ENCODE assay signal across 8 cellular contexts in the genomic region with DNA sequence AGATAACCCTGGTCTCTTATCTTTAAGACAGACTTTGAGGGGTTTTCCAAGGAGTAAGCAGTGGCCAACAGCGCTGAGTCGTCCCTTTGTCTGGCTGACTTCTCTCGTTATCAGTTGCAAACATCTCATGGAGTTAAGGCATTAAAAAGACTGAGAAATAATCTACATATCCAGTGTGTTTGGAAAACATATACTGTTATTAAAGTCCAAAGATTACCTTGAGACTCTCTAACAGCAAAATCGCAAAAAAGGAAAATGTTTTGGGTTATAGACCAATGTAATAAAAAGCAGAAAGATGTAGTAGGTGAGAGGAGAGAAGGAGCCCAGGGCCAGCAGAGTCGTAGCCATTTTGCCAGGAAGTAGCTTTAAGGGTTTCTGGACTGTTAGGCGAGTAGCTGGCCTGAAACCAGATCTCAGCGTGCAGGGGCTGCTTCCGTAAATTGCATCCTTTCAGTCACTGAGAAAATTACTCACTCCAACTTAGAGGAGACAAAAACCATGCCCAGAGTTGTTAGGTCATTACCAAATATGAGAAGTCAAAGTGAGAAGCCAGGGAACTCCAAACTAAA. TPM values are rescaled to one million over a fixed set of nuclear protein-coding genes. Genes with fewer than 3 reads are reported as not detected.
DNase-seq lines count a peak whose midpoint lies in the region; ATAC-seq, FAIRE-seq and TF ChIP-seq lines count a peak whose summit lies in the region.

No MANE protein-coding gene starts in this region.

- H3K36me3 ChIP-seq in HUES64 (ENCODE audit: insufficient read depth, low read length) (no peaks in the 10 kb centered on the region), brain microvascular endothelial cell (replicated peaks) (no peaks in the 10 kb centered on the region), small intestine (ENCODE audit: control insufficient read depth in 2 of 2, insufficient read depth in 2 of 2, low read length in 2 of 2) (no peaks in the 10 kb centered on the region)

- WGBS in HUES64 = 79% methylated on average over 7 of the region's 8 CpGs
- 40 to 47% (median 41%) methylated on average over 8 of the region's 8 CpGs for WGBS in small intestine, 3 donors

- H3K9me3 ChIP-seq in HUES64 (ENCODE audit: insufficient read depth, low read depth, low read length) (no peaks in the 10 kb centered on the region; the same call in 1 of the 2 replicates), small intestine (ENCODE audit: control insufficient read depth, low read depth) (no peaks in the 10 kb centered on the region)

- no peak for FAIRE-seq in small intestine (lab: Jason Lieb, UNC)

- H3K4me1 ChIP-seq in HUES64 (ENCODE audit: insufficient read depth, low read length) (peaks cover 12% of the 10 kb centered on the region; the same call in 1 of the 2 replicates), small intestine (ENCODE audit: control insufficient read depth in 2 of 2, insufficient read depth in 1 of 2, low read depth in 1 of 2, low read length in 1 of 2) (no peaks in the 10 kb centered on the region)

- peak; percentile 19 for DNase-seq in NCI-H748 (lab: John Stamatoyannopoulos, UW; ENCODE audit: unreplicated experiment)
- no peak for DNase-seq in NCI-H748 treated with DMSO at 0.1 percent for 48 hours (lab: John Stamatoyannopoulos, UW)
- peak; percentile 60 for DNase-seq in brain microvascular endothelial cell
- peak; percentile 3 for DNase-seq in small intestine
- no peak for DNase-seq in SKM-1 treated with dmso at 0.1 percent for 144 hours (lab: John Stamatoyannopoulos, UW; ENCODE audit: unreplicated experiment)
- DNase-seq in NCI-H1694 (lab: John Stamatoyannopoulos, UW) = no peak

- no peak for TF ChIP-seq CTCF in brain microvascular endothelial cell (IDR thresholded peaks at IDR 0.05; ENCODE audit: low read depth, low read length, missing control alignments)

- in situ Hi-C loops in brain microvascular endothelial cell (cut with HindIII; ENCODE audit: low pct_ligation_motif_present, low sequenced_read_pairs) = no loop called here

- H3K4me3 ChIP-seq in HUES64 (ENCODE audit: low read length) (no peak overlapping the region), brain microvascular endothelial cell (ENCODE audit: low read depth, low read length) (no peak overlapping the region), small intestine (ENCODE audit: low read depth in 1 of 2, low read length in 2 of 2) (no peak overlapping the region)

- H3K27me3 ChIP-seq in HUES64 (ENCODE audit: insufficient read depth, low read length) (no peaks in the 10 kb centered on the region), brain microvascular endothelial cell (replicated peaks) (no peaks in the 10 kb centered on the region), small intestine (ENCODE audit: control insufficient read depth in 2 of 2, insufficient read depth in 2 of 2, low read length in 2 of 2) (no peaks in the 10 kb centered on the region)

- peak overlapping the region; percentile 12; the same call in 1 of the 2 replicates for H3K27ac ChIP-seq in HUES64 (ENCODE audit: low read depth, low read length)
- peak overlapping the region; percentile 44 for H3K27ac ChIP-seq in brain microvascular endothelial cell
- H3K27ac ChIP-seq in small intestine (ENCODE audit: low read depth in 1 of 2, low read length in 1 of 2) = no peak overlapping the region

- H3K9ac ChIP-seq in HUES64 (ENCODE audit: low read depth, low read length) = no peak overlapping the region

- no peak for ATAC-seq in HG03045 (IDR thresholded peaks at IDR 0.05; ENCODE audit: unreplicated experiment)

RNA-seq across cellular contexts. Expression of gene MYLK4, which starts 24.6 kb away (rescaled TPM):
- 0.05 TPM for polyA plus RNA-seq in HUES64 (2013, experiment 1 of 2)
- polyA plus RNA-seq in HUES64 (2013, experiment 2 of 2) = 0.06 TPM
- under 1 TPM; under 0.01 to 0.37 (median 0.27) TPM for polyA plus RNA-seq in small intestine

RNA-seq across cellular contexts. Expression of gene WRNIP1, which starts 39.1 kb away (rescaled TPM):
- polyA plus RNA-seq in HUES64 (2013, experiment 1 of 2) = 25.8 TPM
- polyA plus RNA-seq in HUES64 (2013, experiment 2 of 2) = 23.6 TPM
- polyA plus RNA-seq in small intestine = 10 to 100 TPM; 35.1 to 52.2 (median 45.4) TPM

Comparison
In these comparisons a context has a peak if more than half of its experiments do, and no peak if none do; other contexts are left out.
1. DNase-seq: peak in NCI-H748 (single experiment), brain microvascular endothelial cell (single experiment) and small intestine (single experiment); none in NCI-H748 treated with DMSO at 0.1 percent for 48 hours (single experiment), SKM-1 treated with dmso at 0.1 percent for 144 hours (single experiment) and NCI-H1694 (single experiment).
2. H3K27ac ChIP-seq: peak in HUES64 (single experiment) and brain microvascular endothelial cell (single experiment); none in small intestine (0 of 2).